8 cellular contexts compared by ENCODE assay signal in genomic region chr14:39376671-39377403, GRCh38. TPM values are rescaled to one million over a fixed set of nuclear protein-coding genes. Genes with fewer than 3 reads are reported as not detected.
DNase-seq lines count a peak whose midpoint lies in the region; ATAC-seq and TF ChIP-seq lines count a peak whose summit lies in the region.

No MANE protein-coding gene starts in this region.

- no peaks in the 10 kb centered on the region for H3K27me3 ChIP-seq in vagina

- DNase-seq in activated T-cell treated with anti-CD3 and anti-CD28 coated beads, Interleukin-2, amount 50 U/mL, for 24 hours = no peak
- DNase-seq in activated T-cell treated with anti-CD3 and anti-CD28 coated beads, Interleukin-2, amount 50 U/mL, for 4 hours = no peak
- DNase-seq in vagina (ENCODE audit: extremely low spot score in 2 of 2) (no peak), mucosa of descending colon (no peak)
- DNase-seq in stimulated activated CD4-positive, alpha-beta T cell treated with anti-CD3 and anti-CD28 coated beads, Interleukin-2, amount 100 ng/mL, for 48 hours = no peak

- intact Hi-C loops in dendritic cell treated with granulocyte-macrophage colony-stimulating factor and Interleukin-4, amounts not matched to agents 40 ng/mL and 50 ng/mL, for 4 days (cut with micrococcal nuclease) = no loop called here
- intact Hi-C loops in vagina (cut with DNase I) = no loop called here
- intact Hi-C loops in mucosa of descending colon (cut with DNase I, micrococcal nuclease) = no loop called here

- H3K4me1 Mint-ChIP-seq in activated T-cell treated with anti-CD3 and anti-CD28 coated beads, Interleukin-2, amount 50 U/mL, for 24 hours (ENCODE audit: low read depth) = peaks cover 9% of the 10 kb centered on the region
- H3K4me1 Mint-ChIP-seq in activated T-cell treated with anti-CD3 and anti-CD28 coated beads, Interleukin-2, amount 50 U/mL, for 4 hours (ENCODE audit: low read depth) = peaks cover 3% of the 10 kb centered on the region
- H3K4me1 Mint-ChIP-seq in dendritic cell treated with granulocyte-macrophage colony-stimulating factor and Interleukin-4, amounts not matched to agents 40 ng/mL and 50 ng/mL, for 4 days (ENCODE audit: low read depth) = peaks cover 8% of the 10 kb centered on the region

- H3K4me1 ChIP-seq in mesodermal cell (ENCODE audit: control insufficient read depth, insufficient read depth, low read length, poor library complexity, severe bottlenecking) = peaks cover 8% of the 10 kb centered on the region
- peaks cover 6% of the 10 kb centered on the region for H3K4me1 ChIP-seq in vagina
- H3K4me1 ChIP-seq in mucosa of descending colon (ENCODE audit: low read depth) = no peaks in the 10 kb centered on the region

- no peak overlapping the region for H3K4me3 Mint-ChIP-seq in activated T-cell treated with anti-CD3 and anti-CD28 coated beads, Interleukin-2, amount 50 U/mL, for 24 hours
- no peak overlapping the region for H3K4me3 Mint-ChIP-seq in activated T-cell treated with anti-CD3 and anti-CD28 coated beads, Interleukin-2, amount 50 U/mL, for 4 hours
- no peak overlapping the region for H3K4me3 Mint-ChIP-seq in dendritic cell treated with granulocyte-macrophage colony-stimulating factor and Interleukin-4, amounts not matched to agents 40 ng/mL and 50 ng/mL, for 4 days

- no peaks in the 10 kb centered on the region for H3K9me3 ChIP-seq in mesodermal cell (ENCODE audit: control insufficient read depth, low read length)
- H3K9me3 ChIP-seq in vagina = no peaks in the 10 kb centered on the region
- H3K9me3 ChIP-seq in mucosa of descending colon = no peaks in the 10 kb centered on the region

- H3K4me3 ChIP-seq in mesodermal cell (ENCODE audit: extremely low read depth, insufficient read depth, low read length, poor library complexity, severe bottlenecking) (no peak overlapping the region), vagina (no peak overlapping the region), mucosa of descending colon (no peak overlapping the region)

- no peaks in the 10 kb centered on the region for H3K27me3 Mint-ChIP-seq in activated T-cell treated with anti-CD3 and anti-CD28 coated beads, Interleukin-2, amount 50 U/mL, for 24 hours
- no peaks in the 10 kb centered on the region for H3K27me3 Mint-ChIP-seq in activated T-cell treated with anti-CD3 and anti-CD28 coated beads, Interleukin-2, amount 50 U/mL, for 4 hours (ENCODE audit: low read depth)
- H3K27me3 Mint-ChIP-seq in dendritic cell treated with granulocyte-macrophage colony-stimulating factor and Interleukin-4, amounts not matched to agents 40 ng/mL and 50 ng/mL, for 4 days = no peaks in the 10 kb centered on the region

- H3K36me3 ChIP-seq in mesodermal cell (ENCODE audit: control insufficient read depth, insufficient read depth, low read length) = no peaks in the 10 kb centered on the region
- no peaks in the 10 kb centered on the region for H3K36me3 ChIP-seq in vagina
- H3K36me3 ChIP-seq in mucosa of descending colon (ENCODE audit: low read depth) = no peaks in the 10 kb centered on the region

- 74 to 80% methylated on average over 3 of the region's 4 CpGs for WGBS in mesodermal cell (ENCODE audit: insufficient coverage in 2 of 2), 2 experiments

- H3K27ac ChIP-seq in mesodermal cell (ENCODE audit: low read depth, low read length, severe bottlenecking) = peak overlapping the region; percentile 63
- H3K27ac ChIP-seq in vagina = peak overlapping the region; percentile 12

- no peaks in the 10 kb centered on the region for H3K36me3 Mint-ChIP-seq in activated T-cell treated with anti-CD3 and anti-CD28 coated beads, Interleukin-2, amount 50 U/mL, for 24 hours (ENCODE audit: low read depth)
- H3K36me3 Mint-ChIP-seq in activated T-cell treated with anti-CD3 and anti-CD28 coated beads, Interleukin-2, amount 50 U/mL, for 4 hours (ENCODE audit: insufficient read depth) = peaks cover 7% of the 10 kb centered on the region
- H3K36me3 Mint-ChIP-seq in dendritic cell treated with granulocyte-macrophage colony-stimulating factor and Interleukin-4, amounts not matched to agents 40 ng/mL and 50 ng/mL, for 4 days (ENCODE audit: low read depth) = peaks cover 6% of the 10 kb centered on the region

- no peak for TF ChIP-seq POLR2A in vagina (IDR thresholded peaks at IDR 0.05)

- no peak for ATAC-seq in activated T-cell treated with anti-CD3 and anti-CD28 coated beads, Interleukin-2, amount 50 U/mL, for 4 hours
- no peak for ATAC-seq in mucosa of descending colon
- ATAC-seq in GM21360 (IDR thresholded peaks at IDR 0.05; ENCODE audit: unreplicated experiment) = no peak

- peak overlapping the region; percentile 6 for H3K27ac Mint-ChIP-seq in activated T-cell treated with anti-CD3 and anti-CD28 coated beads, Interleukin-2, amount 50 U/mL, for 24 hours
- H3K27ac Mint-ChIP-seq in dendritic cell treated with granulocyte-macrophage colony-stimulating factor and Interleukin-4, amounts not matched to agents 40 ng/mL and 50 ng/mL, for 4 days = peak overlapping the region; percentile 5

- H3K9me3 Mint-ChIP-seq in activated T-cell treated with anti-CD3 and anti-CD28 coated beads, Interleukin-2, amount 50 U/mL, for 24 hours = no peaks in the 10 kb centered on the region
- no peaks in the 10 kb centered on the region for H3K9me3 Mint-ChIP-seq in activated T-cell treated with anti-CD3 and anti-CD28 coated beads, Interleukin-2, amount 50 U/mL, for 4 hours
- no peaks in the 10 kb centered on the region for H3K9me3 Mint-ChIP-seq in dendritic cell treated with granulocyte-macrophage colony-stimulating factor and Interleukin-4, amounts not matched to agents 40 ng/mL and 50 ng/mL, for 4 days

- TF ChIP-seq CTCF in vagina (IDR thresholded peaks at IDR 0.05) (no peak), mucosa of descending colon (IDR thresholded peaks at IDR 0.05) (no peak)

RNA-seq across cellular contexts. Expression of gene FBXO33, which starts 55.4 kb away (rescaled TPM):
- total RNA-seq in activated T-cell treated with anti-CD3 and anti-CD28 coated beads, Interleukin-2, amount 50 U/mL, for 4 hours = 10 to 100 TPM; 14.8 to 16.7 (median 16.4) TPM
- 10.8 TPM for polyA plus RNA-seq in mesodermal cell (2013, experiment 1 of 2)
- polyA plus RNA-seq in mesodermal cell (2013, experiment 2 of 2) = 11.9 TPM
- total RNA-seq in vagina (11.5 TPM), mucosa of descending colon (1 to 10 TPM; 8.6 to 9.9 (median 9.6) TPM)
